In genomic region chr2:85132834-85133637, GRCh38 we compare ENCODE assay signal across 8 cellular contexts. TPM values are rescaled to one million over a fixed set of nuclear protein-coding genes. Genes with fewer than 3 reads are reported as not detected.
A peak's percentile ranks its signal among the peaks of the same experiment; 100 is the strongest.
DNase-seq lines count a peak whose midpoint lies in the region; ATAC-seq, FAIRE-seq and TF ChIP-seq lines count a peak whose summit lies in the region.

Gene TCF7L1, plus strand, starts transcription at chr2:85133392. Its CDS starts 293 bp downstream, at chr2:85133685.

- no peaks in the 10 kb centered on the region for H3K9me3 ChIP-seq in mucosa of rectum (ENCODE audit: control insufficient read depth in 2 of 2, low read length in 2 of 2)
- no peaks in the 10 kb centered on the region for H3K9me3 ChIP-seq in transverse colon

- no peak for FAIRE-seq in GM12892 (lab: Jason Lieb, UNC)

- in situ Hi-C loops in transverse colon (cut with MboI; ENCODE audit: low pct_ligation_motif_present in 1 of 4, low pct_unique_long_range_greater_than_20kb in 1 of 4, low sequenced_read_pairs in 3 of 4) = loop anchor here in 3 of 4 donors (10.0 to 25.0 kb wide), 2 partner anchors 152 to 154 kb away; no protein-coding TSS in a partner anchor

- TF ChIP-seq EP300 in transverse colon (IDR thresholded peaks at IDR 0.05; ENCODE audit: low read depth) = no peak

- DNase-seq in AG08395 (ENCODE audit: low spot score) (peak; percentile 87), GM12892 (ENCODE audit: insufficient read length) (peak; percentile 39), NCI-H2029 (lab: John Stamatoyannopoulos, UW) (peak; percentile 48), fibroblast of gingiva (ENCODE audit: low read depth) (peak; percentile 88), transverse colon (peak; percentile 69)
- peak; percentile 65 to 66 for DNase-seq in activated T-cell treated with anti-CD3 and anti-CD28 coated beads, Interleukin-2, amount 50 U/mL, for 48 hours

- peak within 1 kb of the TSS in 1 of 2 donors; percentile 44 for H3K9ac ChIP-seq in mucosa of rectum (ENCODE audit: low read depth in 1 of 2, low read length in 2 of 2)

- peak; percentile 61 to 80 (median 69) for TF ChIP-seq CTCF in transverse colon (IDR thresholded peaks at IDR 0.05)

- WGBS in transverse colon (ENCODE audit: low coverage in 1 of 2), 2 donors = 0% methylated on average over 49 of the region's 91 CpGs; no CpG with 5 or more reads in 1 of the 2 donors

- H3K36me3 ChIP-seq in mucosa of rectum (ENCODE audit: control insufficient read depth in 2 of 2, insufficient read depth in 2 of 2, low read length in 2 of 2) (no peaks in the 10 kb centered on the region), transverse colon (no peaks in the 10 kb centered on the region)

- H3K4me1 ChIP-seq in mucosa of rectum (ENCODE audit: control insufficient read depth in 2 of 2, insufficient read depth in 2 of 2, low read length in 2 of 2) = peaks cover 4 to 5% of the 10 kb centered on the region in 2 donors
- H3K4me1 ChIP-seq in transverse colon = peaks cover 0 to 28% (median 15%) of the 10 kb centered on the region in 4 donors

- intact Hi-C loops in transverse colon (cut with DNase I; ENCODE audit: low total_unique reads) = loop anchor here (2.0 to 10.0 kb wide), 3 partner anchors 72 to 152 kb away; no protein-coding TSS in a partner anchor

- no peak for TF ChIP-seq POLR2A in GM12892 (IDR thresholded peaks at IDR 0.05; ENCODE audit: low read depth, low read length)
- no peak for TF ChIP-seq POLR2A in transverse colon (IDR thresholded peaks at IDR 0.05)

- H3K27me3 ChIP-seq in mucosa of rectum (ENCODE audit: control insufficient read depth in 2 of 2, insufficient read depth in 2 of 2, low read length in 2 of 2) (peaks cover 8 to 15% of the 10 kb centered on the region in 2 donors), transverse colon (peaks cover 50% of the 10 kb centered on the region)

- H3K27ac ChIP-seq in mucosa of rectum (ENCODE audit: low read depth in 2 of 2, low read length in 2 of 2) (peak within 1 kb of the TSS; percentile 9 to 32), transverse colon (peak within 1 kb of the TSS; percentile 75 to 87 (median 77))

- peak within 1 kb of the TSS; percentile 67 to 75 for H3K4me3 ChIP-seq in mucosa of rectum (ENCODE audit: low read length in 2 of 2)
- H3K4me3 ChIP-seq in transverse colon = peak within 1 kb of the TSS; percentile 53 to 74 (median 58)

- ATAC-seq in HG03139 (IDR thresholded peaks at IDR 0.05; ENCODE audit: unreplicated experiment) = no peak

RNA-seq across cellular contexts. Expression of gene TCF7L1, which starts in this region (rescaled TPM):
- 0.13 TPM for polyA plus RNA-seq in GM12892 (2012; ENCODE audit: missing spikeins)
- total RNA-seq in transverse colon = 1 to 10 TPM in 2 of 4 donors, under 1 TPM in 2; 0.75 to 2.9 (median 1.1) TPM
